18 cellular contexts compared by ENCODE assay signal in genomic region chr19:42042455-42043170, GRCh38. TPM values are rescaled to one million over a fixed set of nuclear protein-coding genes. Genes with fewer than 3 reads are reported as not detected.
"Had no signal": no experiment of that assay in that cellular context is flagged by ENCODE, and none has a peak within 500 bp of the region (broad histone marks: within the 10 kb centered on the region; RNA-seq: fewer than 3 reads in every experiment).

No MANE protein-coding gene starts in this region.

- H3K9me3 Mint-ChIP-seq: activated CD4-positive, alpha-beta memory T cell treated with anti-CD3 and anti-CD28 coated beads for 36 hours; activated naive CD8-positive, alpha-beta T cell treated with anti-CD3 and anti-CD28 coated beads for 36 hours; mesothelial cell of epicardium; neural crest cell; stimulated activated effector memory CD8-positive, alpha-beta T cell treated with anti-CD3 and anti-CD28 coated beads, Interleukin-12 subunit alpha, Interleukin-12 subunit beta, amount 100 ng/mL, for 72 hours had no signal

- H3K27me3 Mint-ChIP-seq: activated CD4-positive, alpha-beta memory T cell treated with anti-CD3 and anti-CD28 coated beads for 36 hours; activated naive CD8-positive, alpha-beta T cell treated with anti-CD3 and anti-CD28 coated beads for 36 hours had no signal

- H3K4me1 Mint-ChIP-seq: activated naive CD8-positive, alpha-beta T cell treated with anti-CD3 and anti-CD28 coated beads for 36 hours; mesothelial cell of epicardium; neural crest cell; stimulated activated effector memory CD8-positive, alpha-beta T cell treated with anti-CD3 and anti-CD28 coated beads, Interleukin-12 subunit alpha, Interleukin-12 subunit beta, amount 100 ng/mL, for 72 hours had no signal

- DNase-seq: activated CD4-positive, alpha-beta memory T cell treated with anti-CD3 and anti-CD28 coated beads for 36 hours; activated gamma-delta T cell; activated naive CD8-positive, alpha-beta T cell treated with anti-CD3 and anti-CD28 coated beads for 36 hours; activated T-cell treated with anti-CD3 and anti-CD28 coated beads, Interleukin-2, amount 50 U/mL, for 48 hours; colonic mucosa; effector CD8-positive, alpha-beta T cell; gastrocnemius medialis; kidney; SW 1271; trophoblast cell had no signal

- H3K27ac Mint-ChIP-seq: activated CD4-positive, alpha-beta memory T cell treated with anti-CD3 and anti-CD28 coated beads for 36 hours; activated naive CD8-positive, alpha-beta T cell treated with anti-CD3 and anti-CD28 coated beads for 36 hours; mesothelial cell of epicardium; stimulated activated effector memory CD8-positive, alpha-beta T cell treated with anti-CD3 and anti-CD28 coated beads, Interleukin-12 subunit alpha, Interleukin-12 subunit beta, amount 100 ng/mL, for 72 hours had no signal

- H3K27me3 ChIP-seq: breast epithelium, colonic mucosa, gastrocnemius medialis had no signal

- H3K4me1 ChIP-seq: breast epithelium, colonic mucosa had no signal

- H3K36me3 ChIP-seq: breast epithelium, colonic mucosa, gastrocnemius medialis had no signal

- H3K4me3 Mint-ChIP-seq: activated CD4-positive, alpha-beta memory T cell treated with anti-CD3 and anti-CD28 coated beads for 36 hours; activated naive CD8-positive, alpha-beta T cell treated with anti-CD3 and anti-CD28 coated beads for 36 hours; mesothelial cell of epicardium; neural crest cell; stimulated activated effector memory CD8-positive, alpha-beta T cell treated with anti-CD3 and anti-CD28 coated beads, Interleukin-12 subunit alpha, Interleukin-12 subunit beta, amount 100 ng/mL, for 72 hours had no signal

- H3K36me3 Mint-ChIP-seq: activated CD4-positive, alpha-beta memory T cell treated with anti-CD3 and anti-CD28 coated beads for 36 hours; activated naive CD8-positive, alpha-beta T cell treated with anti-CD3 and anti-CD28 coated beads for 36 hours; stimulated activated effector memory CD8-positive, alpha-beta T cell treated with anti-CD3 and anti-CD28 coated beads, Interleukin-12 subunit alpha, Interleukin-12 subunit beta, amount 100 ng/mL, for 72 hours had no signal

- H3K9me3 ChIP-seq: breast epithelium, colonic mucosa, gastrocnemius medialis had no signal

- H3K4me3 ChIP-seq: breast epithelium, colonic mucosa, gastrocnemius medialis, skin epidermis had no signal

- ATAC-seq: gastrocnemius medialis; stimulated activated effector memory CD8-positive, alpha-beta T cell treated with anti-CD3 and anti-CD28 coated beads, Interleukin-12 subunit alpha, Interleukin-12 subunit beta, amount 100 ng/mL, for 72 hours had no signal

- H3K27ac ChIP-seq: breast epithelium, colonic mucosa, gastrocnemius medialis, parathyroid adenoma, skin epidermis had no signal

RNA-seq across cellular contexts. Expression of gene ATP1A3, which starts 48.6 kb away (rescaled TPM):
- total RNA-seq: breast epithelium, gastrocnemius medialis, kidney, lower leg skin, mesothelial cell of epicardium, subcutaneous adipose tissue had no signal
